ENCODE assay signal across 10 cellular contexts in genomic region chr1:12528021-12528852, GRCh38.
DNase-seq lines count a peak whose midpoint lies in the region; ATAC-seq and TF ChIP-seq lines count a peak whose summit lies in the region.
"Had no signal": no experiment of that assay in that cellular context is flagged by ENCODE, and none has a peak within 500 bp of the region (broad histone marks: within the 10 kb centered on the region; RNA-seq: fewer than 3 reads in every experiment).

No MANE protein-coding gene starts in this region.

- peaks cover 3% of the 10 kb centered on the region for H3K4me1 Mint-ChIP-seq in activated CD8-positive, alpha-beta memory T cell treated with anti-CD3 and anti-CD28 coated beads, Interleukin-2, amount 10 ng/mL, durations not matched to agents 7 days and 5 days

- no peak overlapping the region for H3K27ac Mint-ChIP-seq in activated CD8-positive, alpha-beta memory T cell treated with anti-CD3 and anti-CD28 coated beads, Interleukin-2, amount 10 ng/mL, durations not matched to agents 7 days and 5 days

- peak overlapping the region; percentile 41 for H3K27ac ChIP-seq in duodenal mucosa (ENCODE audit: low read depth, low read length)
- peak overlapping the region; percentile 67 to 68 for H3K27ac ChIP-seq in mucosa of rectum (ENCODE audit: low read depth in 2 of 2, low read length in 2 of 2)

- H3K9ac ChIP-seq in duodenal mucosa (ENCODE audit: low read depth in 1 of 2, low read length in 2 of 2), result no peak overlapping the region
- H3K9ac ChIP-seq in mucosa of rectum (ENCODE audit: low read depth in 1 of 2, low read length in 2 of 2), result peak overlapping the region in 1 of 2 donors; percentile 32

- peaks cover 3% of the 10 kb centered on the region for H3K36me3 Mint-ChIP-seq in activated CD8-positive, alpha-beta memory T cell treated with anti-CD3 and anti-CD28 coated beads, Interleukin-2, amount 10 ng/mL, durations not matched to agents 7 days and 5 days

- CTCF ChIA-PET in activated CD8-positive, alpha-beta memory T cell treated with anti-CD3 and anti-CD28 coated beads, Interleukin-2, amount 10 ng/mL, durations not matched to agents 7 days and 5 days (lab: Charles Lee), result no interaction called here

- H3K36me3 ChIP-seq in MG63 (no peaks in the 10 kb centered on the region), duodenal mucosa (ENCODE audit: control insufficient read depth in 1 of 2, insufficient read depth in 2 of 2, low read length in 2 of 2) (no peaks in the 10 kb centered on the region), mucosa of rectum (ENCODE audit: control insufficient read depth in 2 of 2, insufficient read depth in 2 of 2, low read length in 2 of 2) (no peaks in the 10 kb centered on the region)

- no peaks in the 10 kb centered on the region for H3K27me3 Mint-ChIP-seq in activated CD8-positive, alpha-beta memory T cell treated with anti-CD3 and anti-CD28 coated beads, Interleukin-2, amount 10 ng/mL, durations not matched to agents 7 days and 5 days

- H3K4me3 Mint-ChIP-seq in activated CD8-positive, alpha-beta memory T cell treated with anti-CD3 and anti-CD28 coated beads, Interleukin-2, amount 10 ng/mL, durations not matched to agents 7 days and 5 days, result no peak overlapping the region

- H3K27me3 ChIP-seq in MG63 (no peaks in the 10 kb centered on the region), duodenal mucosa (ENCODE audit: control insufficient read depth in 1 of 2, insufficient read depth in 2 of 2, low read length in 2 of 2) (no peaks in the 10 kb centered on the region), mucosa of rectum (ENCODE audit: control insufficient read depth in 2 of 2, insufficient read depth in 2 of 2, low read length in 2 of 2) (no peaks in the 10 kb centered on the region)

- DNase-seq in AG09319 (ENCODE audit: extremely low read depth, low read depth) (peak; percentile 76), MG63 (peak; percentile 56), GM10266 (ENCODE audit: extremely low spot score) (no peak), NCI-H1105 (lab: John Stamatoyannopoulos, UW) (no peak), NCI-H1436 treated with DMSO at 0.1 percent for 48 hours (lab: John Stamatoyannopoulos, UW) (no peak)
- DNase-seq in activated CD8-positive, alpha-beta memory T cell treated with anti-CD3 and anti-CD28 coated beads, Interleukin-2, amount 10 ng/mL, durations not matched to agents 7 days and 5 days, result no peak
- DNase-seq: activated CD4-positive, alpha-beta T cell treated with anti-CD3 and anti-CD28 coated beads, Interleukin-2, amount 50 U/mL, for 1 hour; dermis blood vessel endothelial cell had no signal

- TF ChIP-seq CTCF in AG09319 (IDR thresholded peaks at IDR 0.05; ENCODE audit: low read depth, low read length) (no peak), GM10266 (IDR thresholded peaks at IDR 0.05; ENCODE audit: control insufficient read depth, insufficient read depth, low read depth, missing control alignments) (no peak)

- H3K4me3 ChIP-seq in MG63, result no peak overlapping the region
- peak overlapping the region; percentile 10 to 57 for H3K4me3 ChIP-seq in duodenal mucosa (ENCODE audit: low read depth in 1 of 2, low read length in 2 of 2)
- H3K4me3 ChIP-seq in mucosa of rectum (ENCODE audit: low read length in 2 of 2), result peak overlapping the region in 1 of 2 donors; percentile 13

- H3K9me3 Mint-ChIP-seq in activated CD8-positive, alpha-beta memory T cell treated with anti-CD3 and anti-CD28 coated beads, Interleukin-2, amount 10 ng/mL, durations not matched to agents 7 days and 5 days (ENCODE audit: low read depth), result no peaks in the 10 kb centered on the region

- H3K4me1 ChIP-seq in duodenal mucosa (ENCODE audit: control insufficient read depth in 1 of 2, insufficient read depth in 2 of 2, low read length in 2 of 2) (peaks cover 30 to 38% of the 10 kb centered on the region in 2 donors), mucosa of rectum (ENCODE audit: control insufficient read depth in 2 of 2, insufficient read depth in 2 of 2, low read length in 2 of 2) (peaks cover 20 to 33% of the 10 kb centered on the region in 2 donors)

- H3K9me3 ChIP-seq in MG63 (no peaks in the 10 kb centered on the region), duodenal mucosa (ENCODE audit: control insufficient read depth in 1 of 2, low read length in 2 of 2) (no peaks in the 10 kb centered on the region), mucosa of rectum (ENCODE audit: control insufficient read depth in 2 of 2, low read length in 2 of 2) (no peaks in the 10 kb centered on the region)

- ATAC-seq in activated CD8-positive, alpha-beta memory T cell treated with anti-CD3 and anti-CD28 coated beads, Interleukin-2, amount 10 ng/mL, durations not matched to agents 7 days and 5 days, result no peak

Comparison
In these comparisons a context has a peak if more than half of its experiments do, and no peak if none do; other contexts are left out.
1. DNase-seq: peak in AG09319 (single experiment) and MG63 (single experiment); none in activated CD8-positive, alpha-beta memory T cell treated with anti-CD3 and anti-CD28 coated beads, Interleukin-2, amount 10 ng/mL, durations not matched to agents 7 days and 5 days (single experiment), GM10266 (single experiment), NCI-H1105 (single experiment) and NCI-H1436 treated with DMSO at 0.1 percent for 48 hours (single experiment).